Comparison of ENCODE assay signal across 9 cellular contexts in the genomic region with DNA sequence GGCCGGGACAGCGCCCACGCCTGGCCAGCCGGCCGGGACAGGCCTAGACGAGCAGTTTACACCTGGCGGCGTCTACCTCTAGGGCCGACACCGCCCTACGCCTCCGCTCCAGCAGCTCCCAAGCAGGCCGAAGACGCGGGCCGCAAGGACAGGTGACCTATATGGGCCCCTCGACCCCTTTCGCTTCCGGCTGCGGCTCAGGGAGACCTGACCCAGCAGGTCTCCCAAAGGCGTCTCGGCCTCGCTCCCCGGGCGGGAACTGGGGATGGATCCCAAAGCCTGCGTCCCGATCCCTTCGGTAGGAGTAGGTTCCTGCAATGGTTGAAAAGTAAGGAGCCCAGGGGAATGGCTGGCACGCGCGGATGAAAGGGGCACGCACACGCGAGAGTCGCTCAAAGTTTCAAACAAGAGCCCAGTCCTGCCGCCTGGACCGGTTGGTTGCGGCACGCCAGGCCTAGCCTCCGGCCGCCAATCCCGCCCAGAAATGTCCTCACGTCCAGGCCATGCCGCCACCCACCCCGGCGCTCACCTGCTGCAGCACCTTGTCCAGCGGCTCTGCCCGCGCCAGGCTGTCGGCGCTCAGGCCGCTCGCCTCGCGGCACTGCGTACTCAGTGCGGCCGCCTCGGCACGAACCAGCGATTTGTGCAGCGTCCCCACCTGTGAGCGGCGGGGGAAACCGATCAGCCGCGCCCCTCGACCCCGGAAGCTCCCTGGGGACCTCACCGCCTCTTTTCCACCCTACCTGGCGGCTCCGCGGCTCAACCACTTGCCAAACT. TPM values are rescaled to one million over a fixed set of nuclear protein-coding genes. Genes with fewer than 3 reads are reported as not detected.
A peak's percentile ranks its signal among the peaks of the same experiment; 100 is the strongest.
DNase-seq lines count a peak whose midpoint lies in the region; ATAC-seq, FAIRE-seq and TF ChIP-seq lines count a peak whose summit lies in the region.
"Had no signal": no experiment of that assay in that cellular context is flagged by ENCODE, and none has a peak within 500 bp of the region (broad histone marks: within the 10 kb centered on the region; RNA-seq: fewer than 3 reads in every experiment).

No MANE protein-coding gene starts in this region.

- H3K4me2 ChIP-seq in astrocyte (ENCODE audit: low read length) = peak overlapping the region; percentile 84

- no peak overlapping the region for H3K27ac ChIP-seq in astrocyte (ENCODE audit: low read depth, low read length)
- peak overlapping the region in 1 of 2 donors; percentile 87 for H3K27ac ChIP-seq in thoracic aorta

- H3K4me1 ChIP-seq in astrocyte (ENCODE audit: insufficient read depth, low read length) = peaks cover 22% of the 10 kb centered on the region
- H3K4me1 ChIP-seq in thoracic aorta (ENCODE audit: control insufficient read depth in 1 of 2, low read depth in 2 of 2) = peaks cover 8 to 18% of the 10 kb centered on the region in 2 donors

- H3K9me3 ChIP-seq in astrocyte (ENCODE audit: insufficient read depth, low read depth, low read length) = no peaks in the 10 kb centered on the region
- no peaks in the 10 kb centered on the region for H3K9me3 ChIP-seq in thoracic aorta

- H3K27ac Mint-ChIP-seq in activated CD4-positive, alpha-beta T cell treated with anti-CD3 and anti-CD28 coated beads, Interleukin-2, amount 10 ng/mL, durations not matched to agents 24 days and 14 days = no peak overlapping the region
- H3K27ac Mint-ChIP-seq in astrocyte (ENCODE audit: unreplicated experiment) = no peak overlapping the region

- H3K4me1 Mint-ChIP-seq in activated CD4-positive, alpha-beta T cell treated with anti-CD3 and anti-CD28 coated beads, Interleukin-2, amount 10 ng/mL, durations not matched to agents 24 days and 14 days = peaks cover 34% of the 10 kb centered on the region
- H3K4me1 Mint-ChIP-seq in astrocyte (ENCODE audit: low read depth, unreplicated experiment) = peaks cover 4% of the 10 kb centered on the region

- peaks cover 9% of the 10 kb centered on the region for H3K36me3 Mint-ChIP-seq in activated CD4-positive, alpha-beta T cell treated with anti-CD3 and anti-CD28 coated beads, Interleukin-2, amount 10 ng/mL, durations not matched to agents 24 days and 14 days (ENCODE audit: low read depth)
- H3K36me3 Mint-ChIP-seq in astrocyte (ENCODE audit: low read depth, unreplicated experiment) = peaks cover 3% of the 10 kb centered on the region

- H3K27me3 Mint-ChIP-seq in activated CD4-positive, alpha-beta T cell treated with anti-CD3 and anti-CD28 coated beads, Interleukin-2, amount 10 ng/mL, durations not matched to agents 24 days and 14 days = peaks cover 2% of the 10 kb centered on the region
- H3K27me3 Mint-ChIP-seq in astrocyte (ENCODE audit: low read depth, unreplicated experiment) = peaks cover 4% of the 10 kb centered on the region

- DNase-seq in activated CD4-positive, alpha-beta T cell treated with anti-CD3 and anti-CD28 coated beads, Interleukin-2, amount 10 ng/mL, durations not matched to agents 24 days and 14 days = peak; percentile 66
- no peak for DNase-seq in activated CD4-positive, alpha-beta T cell treated with anti-CD3 and anti-CD28 coated beads for 48 hours
- no peak for DNase-seq in astrocyte (ENCODE audit: low read depth)
- DNase-seq in left colon = peak; percentile 46 to 59
- no peak for DNase-seq in thoracic aorta (ENCODE audit: low spot score)
- DNase-seq in midbrain (lab: John Stamatoyannopoulos, UW) = no peak
- no peak for DNase-seq in activated CD4-positive, alpha-beta T cell treated with anti-CD3 and anti-CD28 coated beads, Interleukin-2, amount 50 U/mL, for 48 hours
- DNase-seq in H4 (ENCODE audit: low spot score) = no peak

- H3K9me3 Mint-ChIP-seq in activated CD4-positive, alpha-beta T cell treated with anti-CD3 and anti-CD28 coated beads, Interleukin-2, amount 10 ng/mL, durations not matched to agents 24 days and 14 days = no peaks in the 10 kb centered on the region
- no peaks in the 10 kb centered on the region for H3K9me3 Mint-ChIP-seq in astrocyte (ENCODE audit: unreplicated experiment)

- H3K4me3 Mint-ChIP-seq in activated CD4-positive, alpha-beta T cell treated with anti-CD3 and anti-CD28 coated beads, Interleukin-2, amount 10 ng/mL, durations not matched to agents 24 days and 14 days = no peak overlapping the region
- H3K4me3 Mint-ChIP-seq in astrocyte (ENCODE audit: unreplicated experiment) = peak overlapping the region; percentile 67

- H3K4me3 ChIP-seq in astrocyte (ENCODE audit: insufficient read depth, low read depth, low read length) (no peak overlapping the region), thoracic aorta (peak overlapping the region; percentile 80)

- H2AFZ ChIP-seq in astrocyte (ENCODE audit: low read depth, low read length) = no peak overlapping the region

- TF ChIP-seq CTCF in astrocyte (IDR thresholded peaks at IDR 0.05; ENCODE audit: insufficient read depth, low read depth, low read length) = no peak
- TF ChIP-seq CTCF in thoracic aorta (IDR thresholded peaks at IDR 0.05) = no peak

- H3K79me2 ChIP-seq in astrocyte (ENCODE audit: insufficient read depth, low read length) = no peaks in the 10 kb centered on the region

- no peak overlapping the region for H3K9ac ChIP-seq in astrocyte (ENCODE audit: low read length)

- peaks cover 5% of the 10 kb centered on the region for H4K20me1 ChIP-seq in astrocyte (ENCODE audit: insufficient read depth, low read length)

- ATAC-seq in left colon (peak; percentile 24), thoracic aorta (ENCODE audit: insufficient number of reproducible peaks, low FRiP score, low read depth) (no peak)

- H3K36me3 ChIP-seq in astrocyte (ENCODE audit: insufficient read depth, low read length) (no peaks in the 10 kb centered on the region), thoracic aorta (no peaks in the 10 kb centered on the region)

- H3K27me3 ChIP-seq in astrocyte (ENCODE audit: insufficient read depth, low read length) = peaks cover 15% of the 10 kb centered on the region
- H3K27me3 ChIP-seq in thoracic aorta (replicated peaks; ENCODE audit: insufficient read depth) = no peaks in the 10 kb centered on the region

- no peak for FAIRE-seq in astrocyte (lab: Jason Lieb, UNC)

- intact Hi-C loops in activated CD4-positive, alpha-beta T cell treated with anti-CD3 and anti-CD28 coated beads, Interleukin-2, amount 10 ng/mL, durations not matched to agents 24 days and 14 days (cut with micrococcal nuclease) = no loop called here
- intact Hi-C loops in left colon (cut with DNase I, micrococcal nuclease) = no loop called here

RNA-seq across cellular contexts. Expression of gene ESRP2, which starts 0.6 kb away (rescaled TPM):
- total RNA-seq in activated CD4-positive, alpha-beta T cell treated with anti-CD3 and anti-CD28 coated beads, Interleukin-2, amount 10 ng/mL, durations not matched to agents 24 days and 14 days = 0.07 and 0.09 TPM in 2 replicates
- total RNA-seq in astrocyte (2.5 and 5.1 TPM in 2 replicates), left colon (100 to 1,000 TPM in 1 of 2 donors, 10 to 100 TPM in 1; 87.5 to 120 TPM), thoracic aorta (1 to 10 TPM; 2.0 to 9.1 TPM)
- 0.21 TPM in 1 of 2 replicates, not detected in the other for total RNA-seq in H4 (2014; rRNA removed; shearing (Covaris generic))
- total RNA-seq: skeletal muscle tissue had no signal

RNA-seq across cellular contexts. Expression of gene PLA2G15, which starts 9.9 kb away (rescaled TPM):
- 7.2 and 8.4 TPM in 2 replicates for total RNA-seq in activated CD4-positive, alpha-beta T cell treated with anti-CD3 and anti-CD28 coated beads, Interleukin-2, amount 10 ng/mL, durations not matched to agents 24 days and 14 days
- total RNA-seq in astrocyte (25.0 and 26.8 TPM in 2 replicates), left colon (10 to 100 TPM; 15.1 to 15.5 TPM), thoracic aorta (10 to 100 TPM; 17.8 to 34.9 TPM)
- total RNA-seq in H4 (2014; rRNA removed; shearing (Covaris generic)) = 14.8 and 22.1 TPM in 2 replicates

RNA-seq across cellular contexts. Expression of gene SLC7A6, which starts 29.0 kb away (rescaled TPM):
- total RNA-seq in activated CD4-positive, alpha-beta T cell treated with anti-CD3 and anti-CD28 coated beads, Interleukin-2, amount 10 ng/mL, durations not matched to agents 24 days and 14 days = 103 and 106 TPM in 2 replicates
- total RNA-seq in astrocyte (66.3 and 71.9 TPM in 2 replicates), left colon (10 to 100 TPM; 23.9 to 45.9 TPM), thoracic aorta (100 to 1,000 TPM in 1 of 2 donors, 10 to 100 TPM in 1; 92.1 to 125 TPM)
- 16.7 and 20.7 TPM in 2 replicates for total RNA-seq in H4 (2014; rRNA removed; shearing (Covaris generic))

Comparison
In these comparisons a context has a peak if more than half of its experiments do, and no peak if none do; other contexts are left out.
1. DNase-seq: peak in activated CD4-positive, alpha-beta T cell treated with anti-CD3 and anti-CD28 coated beads, Interleukin-2, amount 10 ng/mL, durations not matched to agents 24 days and 14 days (single experiment) and left colon (2 of 2); none in activated CD4-positive, alpha-beta T cell treated with anti-CD3 and anti-CD28 coated beads for 48 hours (single experiment), astrocyte (single experiment), thoracic aorta (single experiment), midbrain (single experiment), activated CD4-positive, alpha-beta T cell treated with anti-CD3 and anti-CD28 coated beads, Interleukin-2, amount 50 U/mL, for 48 hours (0 of 2) and H4 (single experiment).
2. RNA of gene ESRP2, which starts 0.6 kb away (total RNA-seq): 87.5 to 120 TPM in left colon; 2.0 to 9.1 TPM in thoracic aorta, 2.5 to 5.1 TPM in astrocyte, 0.07 to 0.09 TPM in activated CD4-positive, alpha-beta T cell treated with anti-CD3 and anti-CD28 coated beads, Interleukin-2, amount 10 ng/mL, durations not matched to agents 24 days and 14 days and 0.21 TPM in H4; every median in the first group is over 4 times any median in the second.